Comparison of ENCODE assay signal across 10 cellular contexts in genomic region chr3:45906681-45907220, GRCh38. TPM values are rescaled to one million over a fixed set of nuclear protein-coding genes. Genes with fewer than 3 reads are reported as not detected.
DNase-seq lines count a peak whose midpoint lies in the region; ATAC-seq and TF ChIP-seq lines count a peak whose summit lies in the region.
"Had no signal": no experiment of that assay in that cellular context is flagged by ENCODE, and none has a peak within 500 bp of the region (broad histone marks: within the 10 kb centered on the region; RNA-seq: fewer than 3 reads in every experiment).

No MANE protein-coding gene starts in this region.

- H3K27ac ChIP-seq in neural progenitor cell = no peak overlapping the region

- no peaks in the 10 kb centered on the region for H3F3A ChIP-seq in neural progenitor cell (ENCODE audit: low read depth)

- H3K27me3 Mint-ChIP-seq in neural progenitor cell (ENCODE audit: insufficient read depth, low read depth) = peaks cover 3% of the 10 kb centered on the region

- H3K4me3 ChIP-seq in neural progenitor cell = no peak overlapping the region

- H4K20me1 ChIP-seq in neural progenitor cell (ENCODE audit: low read depth) = no peaks in the 10 kb centered on the region

- peak; percentile 56 for TF ChIP-seq CTCF in neural progenitor cell (IDR thresholded peaks at IDR 0.05)

- H2AFZ ChIP-seq in neural progenitor cell (replicated peaks) = no peak overlapping the region

- no peaks in the 10 kb centered on the region for H3K9me3 Mint-ChIP-seq in neural progenitor cell

- H3K27me3 ChIP-seq in neural progenitor cell = no peaks in the 10 kb centered on the region

- no peaks in the 10 kb centered on the region for H3K9me3 ChIP-seq in neural progenitor cell (ENCODE audit: low read depth)

- peaks cover 3% of the 10 kb centered on the region for H3K36me3 Mint-ChIP-seq in neural progenitor cell

- no peak overlapping the region for H3K4me2 ChIP-seq in neural progenitor cell

- H3K4me1 Mint-ChIP-seq in neural progenitor cell = no peaks in the 10 kb centered on the region

- no peaks in the 10 kb centered on the region for H3K36me3 ChIP-seq in neural progenitor cell

- DNase-seq in ELF-1 (ENCODE audit: low read depth, low spot score) = peak; percentile 46
- DNase-seq in LHCN-M2 (ENCODE audit: low read depth) = peak; percentile 77
- DNase-seq in dermis blood vessel endothelial cell = peak; percentile 57
- DNase-seq in neural progenitor cell (ENCODE audit: low spot score) = peak; percentile 43
- DNase-seq in NCI-H774 (lab: John Stamatoyannopoulos, UW) = no peak
- DNase-seq in DMS114 treated with DMSO at 0.1 percent for 48 hours (lab: John Stamatoyannopoulos, UW; ENCODE audit: unreplicated experiment) = no peak
- DNase-seq in pons (ENCODE audit: low spot score) = no peak
- DNase-seq: aorta, SW 1271 had no signal

- ATAC-seq in HG03039 (IDR thresholded peaks at IDR 0.05; ENCODE audit: unreplicated experiment) = no peak

- H3K4me1 ChIP-seq in neural progenitor cell = no peaks in the 10 kb centered on the region

- H3K9ac ChIP-seq in neural progenitor cell = no peak overlapping the region

- no peaks in the 10 kb centered on the region for H3K79me2 ChIP-seq in neural progenitor cell (ENCODE audit: low read depth)

- H3K4me3 Mint-ChIP-seq in neural progenitor cell = no peak overlapping the region

- no peak overlapping the region for H3K27ac Mint-ChIP-seq in neural progenitor cell

RNA-seq across cellular contexts. Expression of gene CCR9, which starts 20.4 kb away (rescaled TPM):
- total RNA-seq in LHCN-M2 (2014; rRNA removed) (not detected in 2 replicates), dermis blood vessel endothelial cell (not detected in 2 replicates), neural progenitor cell (ENCODE audit: low replicate concordance) (not detected in 2 replicates)
- not detected for polyA plus RNA-seq in LHCN-M2 (2012)
- total RNA-seq: aorta had no signal

RNA-seq across cellular contexts. Expression of gene CXCR6, which starts 36.5 kb away (rescaled TPM):
- total RNA-seq in LHCN-M2 (2014; rRNA removed) = not detected in 2 replicates
- polyA plus RNA-seq in LHCN-M2 (2012) = 0.22 TPM
- not detected in 2 replicates for total RNA-seq in dermis blood vessel endothelial cell
- total RNA-seq in neural progenitor cell (ENCODE audit: low replicate concordance) = not detected in 2 replicates

Comparison
In these comparisons a context has a peak if more than half of its experiments do, and no peak if none do; other contexts are left out.
1. DNase-seq: peak in ELF-1 (single experiment), LHCN-M2 (single experiment), dermis blood vessel endothelial cell (single experiment) and neural progenitor cell (single experiment); none in NCI-H774 (single experiment), DMS114 treated with DMSO at 0.1 percent for 48 hours (single experiment) and pons (single experiment).